ENCODE assay signal across 9 cellular contexts in the genomic region with DNA sequence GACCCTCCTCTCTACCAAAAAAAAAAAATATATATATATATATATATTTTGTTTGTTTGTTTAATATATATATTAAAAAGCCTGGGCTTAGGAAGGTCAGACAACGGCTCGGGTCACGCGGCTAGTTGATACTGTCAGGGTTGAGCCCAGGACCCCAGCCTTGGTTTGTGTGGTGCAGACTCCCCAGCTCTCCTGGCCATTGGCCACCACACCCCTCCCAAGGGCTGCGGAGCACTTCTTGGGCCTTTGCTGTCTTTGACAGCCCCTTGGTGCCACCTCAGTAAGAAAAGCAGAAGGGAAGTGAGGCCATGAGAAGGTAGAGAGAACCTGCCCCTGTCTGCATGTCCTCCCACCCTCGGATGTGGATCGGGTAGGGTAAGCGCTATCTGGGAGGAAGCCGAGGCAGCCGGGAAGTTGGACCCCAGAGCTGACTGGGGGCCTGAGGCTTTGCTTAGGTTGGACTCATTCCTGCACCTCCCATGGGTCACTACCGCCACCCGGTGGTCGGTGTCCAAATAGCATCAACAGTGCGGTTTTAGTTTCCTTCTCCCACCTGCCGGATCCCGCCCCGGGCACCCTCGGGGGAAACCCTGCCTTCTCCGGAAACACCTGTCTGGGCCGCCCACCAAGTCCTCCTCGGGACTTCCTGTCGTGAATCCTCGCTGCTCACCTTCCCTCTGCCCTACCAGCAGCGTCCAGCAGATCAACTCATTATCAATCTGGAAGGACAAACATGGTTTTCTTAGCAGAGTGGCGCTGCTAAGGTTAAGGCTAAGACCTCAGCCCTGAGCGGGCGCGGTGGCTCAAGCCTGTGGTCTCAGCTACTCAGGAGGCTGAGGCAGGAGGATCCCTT. TPM values are rescaled to one million over a fixed set of nuclear protein-coding genes. Genes with fewer than 3 reads are reported as not detected.
DNase-seq lines count a peak whose midpoint lies in the region; ATAC-seq, FAIRE-seq and TF ChIP-seq lines count a peak whose summit lies in the region.
"Had no signal": no experiment of that assay in that cellular context is flagged by ENCODE, and none has a peak within 500 bp of the region (broad histone marks: within the 10 kb centered on the region; RNA-seq: fewer than 3 reads in every experiment).

No MANE protein-coding gene starts in this region.

- peak; percentile 80 for DNase-seq in AG08396 (ENCODE audit: low spot score)
- DNase-seq in NCI-H2107 treated with DMSO at 0.1 percent for 48 hours (lab: John Stamatoyannopoulos, UW; ENCODE audit: unreplicated experiment): peak; percentile 83
- peak; percentile 64 for DNase-seq in mammary epithelial cell
- peak; percentile 41 for DNase-seq in keratinocyte (ENCODE audit: low read depth, low spot score)
- DNase-seq in stimulated activated CD4-positive, alpha-beta T cell treated with anti-CD3 and anti-CD28 coated beads, Interleukin-15, amount 100 ng/mL, for 1 hour (ENCODE audit: low read depth in 1 of 2, low spot score in 1 of 2): peak; percentile 77 to 87

- H3K36me3 ChIP-seq in mammary epithelial cell (ENCODE audit: insufficient read depth, low read length) (no peaks in the 10 kb centered on the region), keratinocyte (ENCODE audit: control insufficient read depth in 2 of 2, extremely low read depth in 1 of 2, insufficient read depth in 2 of 2, low read length in 2 of 2) (no peaks in the 10 kb centered on the region)

- H3K4me2 ChIP-seq in mammary epithelial cell (ENCODE audit: insufficient read depth, low read depth, low read length) (peak overlapping the region; percentile 82), keratinocyte (ENCODE audit: control insufficient read depth, extremely low read depth, insufficient read depth, low read depth, low read length) (peak overlapping the region; percentile 83)

- intact Hi-C loops in mammary epithelial cell (cut with micrococcal nuclease): loop anchor here (1.0 to 10.0 kb wide), 6 partner anchors 196 to 578 kb away; a partner anchor contains a TSS

- WGBS in mammary epithelial cell (ENCODE audit: low coverage, missing lambda C conversion rate): 21% methylated on average over 20 of the region's 28 CpGs

- no peaks in the 10 kb centered on the region for H3K9me1 ChIP-seq in keratinocyte (ENCODE audit: control insufficient read depth, extremely low read depth, insufficient read depth, low read length)

- dilution Hi-C loops in mammary epithelial cell (cut with HindIII; ENCODE audit: low sequenced_read_pairs): no loop called here
- dilution Hi-C loops in keratinocyte (cut with MboI; ENCODE audit: extremely low pct_ligation_motif_present, low sequenced_read_pairs): no loop called here

- peak; percentile 93 for TF ChIP-seq CTCF in VCaP (conservative IDR thresholded peaks at IDR 0.05)
- TF ChIP-seq CTCF in mammary epithelial cell (conservative IDR thresholded peaks at IDR 0.05 in 1 of 2, IDR thresholded peaks at IDR 0.05 in 1 of 2; ENCODE audit: extremely low read depth in 1 of 2, insufficient read depth in 1 of 2, low read depth in 1 of 2, low read length in 2 of 2): peak; percentile 76 to 95
- TF ChIP-seq CTCF in keratinocyte (optimal IDR thresholded peaks at IDR 0.05 in 1 of 3, IDR thresholded peaks at IDR 0.05 in 1 of 3, conservative IDR thresholded peaks at IDR 0.05 in 1 of 3; ENCODE audit: extremely low read depth in 1 of 3, insufficient read depth in 2 of 3, low read length in 3 of 3): peak; percentile 86 to 97 (median 97)

- BruUV-seq in mammary epithelial cell (replicated peaks; lab: Mats Ljungman, UMichigan): no TSS peak

- in situ Hi-C loops in mammary epithelial cell (cut with MboI; ENCODE audit: low sequenced_read_pairs in 2 of 2): loop anchor here (10.0 to 25.0 kb wide), 4 partner anchors 296 to 574 kb away; a partner anchor contains a TSS

- H3K9me3 ChIP-seq in mammary epithelial cell (replicated peaks; ENCODE audit: insufficient read depth, low read length) (no peaks in the 10 kb centered on the region), keratinocyte (ENCODE audit: control insufficient read depth, low read depth, low read length) (no peaks in the 10 kb centered on the region)

- H3K4me1 ChIP-seq in mammary epithelial cell (ENCODE audit: insufficient read depth, low read length): peaks cover under 1% of the 10 kb centered on the region
- peaks cover 5% of the 10 kb centered on the region for H3K4me1 ChIP-seq in keratinocyte (ENCODE audit: control insufficient read depth, extremely low read depth, insufficient read depth, low read length)

- ATAC-seq in GM18868 (IDR thresholded peaks at IDR 0.05; ENCODE audit: unreplicated experiment): peak; percentile 86
- ATAC-seq in HG03095 (IDR thresholded peaks at IDR 0.05; ENCODE audit: unreplicated experiment): peak; percentile 89

- H3K9ac ChIP-seq in mammary epithelial cell (ENCODE audit: insufficient read depth, low read length): no peak overlapping the region
- H3K9ac ChIP-seq in keratinocyte (ENCODE audit: control insufficient read depth, extremely low read depth, insufficient read depth, low read length): no peak overlapping the region

- FAIRE-seq in keratinocyte (lab: Jason Lieb, UNC): no peak

- H3K27ac ChIP-seq in VCaP (peak overlapping the region; percentile 77), mammary epithelial cell (ENCODE audit: insufficient read depth, low read depth, low read length) (no peak overlapping the region), keratinocyte (ENCODE audit: control insufficient read depth, insufficient read depth, low read length) (no peak overlapping the region)

- H3K79me2 ChIP-seq in mammary epithelial cell (ENCODE audit: insufficient read depth, low read length) (no peaks in the 10 kb centered on the region), keratinocyte (ENCODE audit: control insufficient read depth, insufficient read depth, low read length) (no peaks in the 10 kb centered on the region)

- CTCF ChIA-PET in mammary epithelial cell (lab: Charles Lee; ENCODE audit: low non-redundant PET): interaction anchor here (0.5 kb wide), 1 partner anchor 521 kb away, joined by 4 read pairs; no protein-coding TSS in a partner anchor

- H3K27me3 ChIP-seq in mammary epithelial cell (ENCODE audit: insufficient read depth, low read length): no peaks in the 10 kb centered on the region
- no peaks in the 10 kb centered on the region for H3K27me3 ChIP-seq in keratinocyte (ENCODE audit: control insufficient read depth, extremely low read depth, insufficient read depth, low read length)

- H3K4me3 ChIP-seq in mammary epithelial cell (replicated peaks in 1 of 3; ENCODE audit: insufficient read depth in 1 of 3, low read depth in 2 of 3, low read length in 3 of 3) (peak overlapping the region; percentile 37 to 58 (median 37)), keratinocyte (ENCODE audit: control insufficient read depth in 2 of 3, extremely low read depth in 1 of 3, insufficient read depth in 2 of 3, low read depth in 1 of 3, low read length in 3 of 3) (peak overlapping the region; percentile 6 to 70 (median 64))

- no peaks in the 10 kb centered on the region for H4K20me1 ChIP-seq in mammary epithelial cell (ENCODE audit: insufficient read depth, low read length)
- no peaks in the 10 kb centered on the region for H4K20me1 ChIP-seq in keratinocyte (ENCODE audit: control insufficient read depth, extremely low read depth, insufficient read depth, low read length)

- H2AFZ ChIP-seq in mammary epithelial cell (ENCODE audit: low read depth, low read length) (peak overlapping the region; percentile 66), keratinocyte (ENCODE audit: control insufficient read depth, low read length) (peak overlapping the region; percentile 86)

RNA-seq across cellular contexts. Expression of a gene that starts 29.8 kb away (rescaled TPM):
- 10 to 100 TPM; 29.5 to 52.2 TPM for total RNA-seq in mammary epithelial cell
- 23.0 TPM for polyA plus RNA-seq in mammary epithelial cell
- 58.7 TPM for polyA minus RNA-seq in mammary epithelial cell
- 25.6 to 39.9 TPM (median 32.1 TPM) in 3 replicates for polyA plus RNA-seq in keratinocyte
- polyA plus RNA-seq in keratinocyte (2011; ENCODE audit: low read depth): 31.9 TPM
- 21.8 and 40.9 TPM in 2 replicates for polyA plus RNA-seq in keratinocyte (2011; cell fraction: cytosol; rRNA removed)
- polyA plus RNA-seq in keratinocyte (2011; cell fraction: nucleus; rRNA removed): 28.7 and 36.8 TPM in 2 replicates
- polyA plus RNA-seq in keratinocyte (2012; ENCODE audit: low replicate concordance): 27.7 and 28.8 TPM in 2 replicates
- 6.6 to 34.8 TPM (median 22.8 TPM) in 3 replicates for polyA minus RNA-seq in keratinocyte
- polyA minus RNA-seq in keratinocyte (2011; cell fraction: cytosol; rRNA and poly(A)+ RNA removed): 47.2 TPM
- polyA minus RNA-seq in keratinocyte (2011; cell fraction: nucleus; rRNA and poly(A)+ RNA removed): 14.9 and 23.4 TPM in 2 replicates

RNA-seq across cellular contexts. Expression of a gene that starts 49.4 kb away (rescaled TPM):
- total RNA-seq in mammary epithelial cell: not detected
- polyA plus RNA-seq in mammary epithelial cell (not detected), keratinocyte (not detected in 3 replicates)
- polyA minus RNA-seq in mammary epithelial cell (not detected), keratinocyte (0.03 TPM in 1 of 3 replicates, not detected in the others)
- polyA plus RNA-seq in keratinocyte (2011; ENCODE audit: low read depth): not detected
- not detected in 2 replicates for polyA plus RNA-seq in keratinocyte (2011; cell fraction: cytosol; rRNA removed)
- not detected in 2 replicates for polyA plus RNA-seq in keratinocyte (2011; cell fraction: nucleus; rRNA removed)
- not detected in 2 replicates for polyA plus RNA-seq in keratinocyte (2012; ENCODE audit: low replicate concordance)
- polyA minus RNA-seq in keratinocyte (2011; cell fraction: cytosol; rRNA and poly(A)+ RNA removed): not detected
- not detected in 2 replicates for polyA minus RNA-seq in keratinocyte (2011; cell fraction: nucleus; rRNA and poly(A)+ RNA removed)
- total RNA-seq: T-helper 2 cell treated with Interferon-gamma antibody and Interleukin-4, amounts not matched to agents 100 ng/mL and 5 ng/mL, for 36 hours had no signal
